Comparison of ENCODE assay signal across 13 cellular contexts in the genomic region with DNA sequence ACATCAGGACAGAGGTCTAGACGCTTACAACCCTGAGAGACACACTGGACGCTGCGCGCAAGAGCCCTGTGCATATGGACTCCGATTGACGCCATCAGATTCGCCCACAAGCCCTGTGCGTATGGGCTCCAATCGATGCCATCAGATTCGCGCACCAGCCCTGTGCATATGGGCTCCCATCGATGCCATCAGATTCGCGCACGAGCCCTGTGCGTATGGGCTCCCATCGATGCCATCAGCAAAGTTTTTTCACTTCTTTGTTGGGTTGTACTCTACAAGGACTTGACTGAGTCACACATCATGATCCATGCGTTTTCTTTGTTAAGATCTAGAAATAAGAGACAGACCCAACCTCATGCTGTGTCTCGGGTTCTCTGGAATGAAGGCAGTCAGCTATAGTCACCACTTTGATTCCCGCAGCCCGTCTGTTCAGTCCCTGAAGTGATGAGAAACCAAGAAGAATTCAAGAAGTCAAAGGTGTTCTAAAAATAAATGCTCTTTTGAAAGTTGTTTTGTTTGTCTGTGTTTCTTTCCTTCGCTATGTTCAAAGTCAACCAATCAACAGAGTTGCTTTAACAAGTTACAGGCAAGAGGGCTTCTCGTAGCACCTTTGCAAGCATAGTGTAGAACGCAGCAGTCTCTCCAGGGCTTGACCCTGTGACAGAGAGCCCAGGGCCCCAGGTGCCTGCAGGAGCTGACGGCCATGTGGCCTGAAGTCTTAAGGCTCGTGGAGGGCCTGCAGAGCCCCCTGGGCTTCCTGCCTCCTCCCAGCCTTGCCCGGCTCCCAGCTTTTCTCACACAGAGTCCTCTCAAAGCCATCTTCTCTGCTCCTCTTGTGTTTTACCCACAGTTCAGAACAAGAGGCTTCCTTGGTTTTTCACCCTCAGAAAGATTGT. TPM values are rescaled to one million over a fixed set of nuclear protein-coding genes. Genes with fewer than 3 reads are reported as not detected.
DNase-seq lines count a peak whose midpoint lies in the region; ATAC-seq and TF ChIP-seq lines count a peak whose summit lies in the region.
"Had no signal": no experiment of that assay in that cellular context is flagged by ENCODE, and none has a peak within 500 bp of the region (broad histone marks: within the 10 kb centered on the region; RNA-seq: fewer than 3 reads in every experiment).

No MANE protein-coding gene starts in this region.

- H3K4me1 Mint-ChIP-seq in HFFc6 (ENCODE audit: low read depth) = peaks cover 54% of the 10 kb centered on the region
- no peaks in the 10 kb centered on the region for H3K4me1 Mint-ChIP-seq in stimulated activated naive CD8-positive, alpha-beta T cell treated with anti-CD3 and anti-CD28 coated beads, Interleukin-15, amount 100 ng/mL, for 72 hours

- peaks cover 1% of the 10 kb centered on the region for H3K27me3 Mint-ChIP-seq in HFFc6 (ENCODE audit: insufficient read depth)
- peaks cover 9% of the 10 kb centered on the region for H3K27me3 Mint-ChIP-seq in stimulated activated naive CD8-positive, alpha-beta T cell treated with anti-CD3 and anti-CD28 coated beads, Interleukin-15, amount 100 ng/mL, for 72 hours

- DNase-seq in HFFc6 = peak; percentile 77
- peak; percentile 67 for DNase-seq in brain pericyte (ENCODE audit: low read depth, low spot score)
- DNase-seq in iris pigment epithelial cell (ENCODE audit: low read depth) = peak; percentile 97
- no peak for DNase-seq in NCI-H1694 (lab: John Stamatoyannopoulos, UW)
- no peak for DNase-seq in prostate gland (ENCODE audit: low spot score)
- DNase-seq in stimulated activated naive CD8-positive, alpha-beta T cell treated with anti-CD3 and anti-CD28 coated beads, Interleukin-15, amount 100 ng/mL, for 72 hours = no peak
- DNase-seq: dermis blood vessel endothelial cell, hypothalamus, NCI-H1092, SJCRH30, spleen had no signal

- H3K9me3 ChIP-seq in skeletal muscle satellite cell (replicated peaks; ENCODE audit: low read length) (no peaks in the 10 kb centered on the region), prostate gland (no peaks in the 10 kb centered on the region)
- H3K9me3 ChIP-seq: SJCRH30, spleen had no signal

- TF ChIP-seq POLR2A in prostate gland (IDR thresholded peaks at IDR 0.05) = no peak

- H3K4me3 ChIP-seq in skeletal muscle satellite cell (ENCODE audit: low read length) = peak overlapping the region; percentile 31
- no peak overlapping the region for H3K4me3 ChIP-seq in prostate gland
- H3K4me3 ChIP-seq: SJCRH30, spleen had no signal

- H3K27me3 ChIP-seq in skeletal muscle satellite cell (ENCODE audit: control insufficient read depth, insufficient read depth, low read length) = no peaks in the 10 kb centered on the region
- no peaks in the 10 kb centered on the region for H3K27me3 ChIP-seq in prostate gland (replicated peaks; ENCODE audit: insufficient read depth)
- H3K27me3 ChIP-seq: SJCRH30, spleen had no signal

- peak overlapping the region in 1 of 2 donors; percentile 59 for H3K27ac ChIP-seq in prostate gland
- H3K27ac ChIP-seq: SJCRH30, spleen had no signal

- H3K36me3 ChIP-seq in skeletal muscle satellite cell (ENCODE audit: insufficient read depth, low read length) (peaks cover 35% of the 10 kb centered on the region), prostate gland (no peaks in the 10 kb centered on the region)
- H3K36me3 ChIP-seq: SJCRH30 had no signal

- H3K36me3 Mint-ChIP-seq in HFFc6 (ENCODE audit: low read depth) = peaks cover 15% of the 10 kb centered on the region

- H3K9me3 Mint-ChIP-seq in HFFc6 = peaks cover 4% of the 10 kb centered on the region
- H3K9me3 Mint-ChIP-seq in stimulated activated naive CD8-positive, alpha-beta T cell treated with anti-CD3 and anti-CD28 coated beads, Interleukin-15, amount 100 ng/mL, for 72 hours = no peaks in the 10 kb centered on the region

- H3K4me3 Mint-ChIP-seq in HFFc6 = peak overlapping the region; percentile 39
- H3K4me3 Mint-ChIP-seq in stimulated activated naive CD8-positive, alpha-beta T cell treated with anti-CD3 and anti-CD28 coated beads, Interleukin-15, amount 100 ng/mL, for 72 hours = no peak overlapping the region

- TF ChIP-seq CTCF in HFFc6 (IDR thresholded peaks at IDR 0.05) (no peak), prostate gland (IDR thresholded peaks at IDR 0.05) (no peak)

- ATAC-seq in HG03139 (IDR thresholded peaks at IDR 0.05; ENCODE audit: unreplicated experiment) = no peak
- no peak for ATAC-seq in stimulated activated naive CD8-positive, alpha-beta T cell treated with anti-CD3 and anti-CD28 coated beads, Interleukin-15, amount 100 ng/mL, for 72 hours

- H3K9ac ChIP-seq in skeletal muscle satellite cell (ENCODE audit: low read depth, low read length) = peak overlapping the region; percentile 76

- peak overlapping the region; percentile 59 for H3K4me2 ChIP-seq in skeletal muscle satellite cell (ENCODE audit: low read length)

- H3K4me1 ChIP-seq in skeletal muscle satellite cell (ENCODE audit: control insufficient read depth, insufficient read depth, low read length) (peaks cover 78% of the 10 kb centered on the region), prostate gland (replicated peaks) (no peaks in the 10 kb centered on the region)
- H3K4me1 ChIP-seq: SJCRH30 had no signal

- peak overlapping the region; percentile 77 for H3K27ac Mint-ChIP-seq in HFFc6
- H3K27ac Mint-ChIP-seq in stimulated activated naive CD8-positive, alpha-beta T cell treated with anti-CD3 and anti-CD28 coated beads, Interleukin-15, amount 100 ng/mL, for 72 hours = peak overlapping the region in 1 of 2 donors; percentile 30

- intact Hi-C loops in prostate gland (cut with DNase I) = no loop called here

- 95% methylated on average over 27 of the region's 27 CpGs for WGBS in prostate gland

RNA-seq across cellular contexts. Expression of gene RPS6KA2, which starts 7.9 kb away (rescaled TPM):
- 10 to 100 TPM; 10.1 to 13.9 (median 11.9) TPM for total RNA-seq in HFFc6 (2021; fragmentation: NEBNext Ultra II Directional; extraction: Animal tissue kit (Norgen Biotek cat#: 25700))
- total RNA-seq in skeletal muscle satellite cell (2012; rRNA removed) = 58.8 and 60.7 TPM in 2 replicates
- 10 to 100 TPM; 32.2 to 44.3 TPM for total RNA-seq in prostate gland

RNA-seq across cellular contexts. Expression of gene RAMACL, which starts 32.6 kb away (rescaled TPM):
- 1 to 10 TPM; 2.0 to 3.6 (median 2.8) TPM for total RNA-seq in HFFc6 (2021; fragmentation: NEBNext Ultra II Directional; extraction: Animal tissue kit (Norgen Biotek cat#: 25700))
- total RNA-seq in skeletal muscle satellite cell (2012; rRNA removed) = 2.6 and 3.5 TPM in 2 replicates
- total RNA-seq in prostate gland = 1 to 10 TPM in 1 of 2 donors, under 1 TPM in 1; 0.68 to 1.1 TPM

Comparison
In these comparisons a context has a peak if more than half of its experiments do, and no peak if none do; other contexts are left out.
1. DNase-seq: peak in HFFc6 (single experiment), brain pericyte (single experiment) and iris pigment epithelial cell (single experiment); none in NCI-H1694 (single experiment), prostate gland (single experiment) and stimulated activated naive CD8-positive, alpha-beta T cell treated with anti-CD3 and anti-CD28 coated beads, Interleukin-15, amount 100 ng/mL, for 72 hours (0 of 2).